8 cellular contexts compared by ENCODE assay signal in the genomic region with DNA sequence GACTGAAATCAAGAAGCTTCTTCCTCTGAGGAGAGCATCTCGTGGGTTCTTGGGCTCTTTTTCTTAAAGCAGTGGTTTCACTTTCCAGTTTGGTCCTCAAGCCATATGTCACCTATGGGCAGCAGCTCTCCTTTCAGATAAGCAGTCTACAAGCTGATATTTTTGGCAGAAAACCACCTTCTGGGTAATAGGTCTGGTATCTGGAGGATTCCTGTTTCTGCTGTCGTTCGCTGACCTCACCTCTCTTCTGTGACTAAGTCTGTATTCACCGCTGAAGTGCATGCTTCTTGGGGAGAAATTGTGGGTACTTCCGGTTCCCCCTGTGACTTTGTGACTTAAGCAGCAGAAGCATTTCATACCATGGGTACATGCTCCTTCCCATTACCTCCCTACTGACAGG.
DNase-seq lines count a peak whose midpoint lies in the region; ATAC-seq lines count a peak whose summit lies in the region.

No MANE protein-coding gene starts in this region.

- no peaks in the 10 kb centered on the region for H3K36me3 Mint-ChIP-seq in activated naive CD8-positive, alpha-beta T cell
- no peaks in the 10 kb centered on the region for H3K36me3 Mint-ChIP-seq in activated naive CD8-positive, alpha-beta T cell treated with anti-CD3 and anti-CD28 coated beads for 36 hours
- no peaks in the 10 kb centered on the region for H3K36me3 Mint-ChIP-seq in T-cell

- H3K4me2 ChIP-seq in mesenchymal stem cell (ENCODE audit: low read length, poor library complexity, severe bottlenecking) = peak overlapping the region; percentile 38

- H3K4me3 ChIP-seq in mesenchymal stem cell (ENCODE audit: insufficient read depth in 1 of 2, low read depth in 1 of 2, low read length in 2 of 2) = peak overlapping the region in 1 of 2 experiments; percentile 42

- no peak overlapping the region for H3K23ac ChIP-seq in mesenchymal stem cell (ENCODE audit: low read length in 2 of 2)

- intact Hi-C loops in sciatic nerve (cut with DNase I) = no loop called here

- no peaks in the 10 kb centered on the region for H3K27me3 Mint-ChIP-seq in activated naive CD8-positive, alpha-beta T cell
- H3K27me3 Mint-ChIP-seq in activated naive CD8-positive, alpha-beta T cell treated with anti-CD3 and anti-CD28 coated beads for 36 hours = peaks cover 4% of the 10 kb centered on the region
- peaks cover 0 to 4% of the 10 kb centered on the region in 2 donors for H3K27me3 Mint-ChIP-seq in T-cell

- ATAC-seq in HG03025 (IDR thresholded peaks at IDR 0.05; ENCODE audit: low FRiP score, unreplicated experiment) (peak; percentile 79), T-cell (replicated peaks in 1 of 4) (no peak), sciatic nerve (no peak)

- no peak overlapping the region for H2AK5ac ChIP-seq in mesenchymal stem cell (ENCODE audit: low read length, severe bottlenecking)

- no peak for DNase-seq in activated naive CD8-positive, alpha-beta T cell treated with anti-CD3 and anti-CD28 coated beads for 36 hours
- DNase-seq in T-cell (peak in 1 of 34 experiments; percentile 0), mesenchymal stem cell (peak; percentile 44), NCI-H1417 treated with DMSO at 0.1 percent for 48 hours (lab: John Stamatoyannopoulos, UW) (no peak), HuH-7.5 (ENCODE audit: low spot score) (no peak), sciatic nerve (ENCODE audit: low spot score) (no peak)

- no peaks in the 10 kb centered on the region for H3K4me1 ChIP-seq in mesenchymal stem cell (ENCODE audit: control insufficient read depth, insufficient read depth, low read depth, low read length)

- no peak overlapping the region for H2BK15ac ChIP-seq in mesenchymal stem cell (ENCODE audit: low read depth, poor library complexity, severe bottlenecking)

- peak overlapping the region; percentile 16 for H3K9ac ChIP-seq in mesenchymal stem cell (ENCODE audit: low read length)

- H3K27ac ChIP-seq in mesenchymal stem cell (ENCODE audit: low read length, poor library complexity, severe bottlenecking) = peak overlapping the region; percentile 57

- H3K79me1 ChIP-seq in mesenchymal stem cell (replicated peaks; ENCODE audit: low read length, poor library complexity, severe bottlenecking) = no peaks in the 10 kb centered on the region

- CTCF ChIA-PET in T-cell (lab: Charles Lee) = no interaction called here

- H4K8ac ChIP-seq in mesenchymal stem cell (ENCODE audit: low read length) = peak overlapping the region; percentile 41

- no peaks in the 10 kb centered on the region for H3K9me3 ChIP-seq in mesenchymal stem cell (ENCODE audit: control insufficient read depth, low read length)

- H3K14ac ChIP-seq in mesenchymal stem cell (ENCODE audit: low read length in 2 of 2) = no peak overlapping the region

- no peaks in the 10 kb centered on the region for H3K9me3 Mint-ChIP-seq in activated naive CD8-positive, alpha-beta T cell (ENCODE audit: low read depth)
- no peaks in the 10 kb centered on the region for H3K9me3 Mint-ChIP-seq in activated naive CD8-positive, alpha-beta T cell treated with anti-CD3 and anti-CD28 coated beads for 36 hours
- no peaks in the 10 kb centered on the region for H3K9me3 Mint-ChIP-seq in T-cell

- peak overlapping the region; percentile 37 to 54 for H2BK12ac ChIP-seq in mesenchymal stem cell (ENCODE audit: low read length in 2 of 2)

- no peak overlapping the region for H2BK120ac ChIP-seq in mesenchymal stem cell (ENCODE audit: low read depth, low read length)

- peak overlapping the region; percentile 6 for H2AFZ ChIP-seq in mesenchymal stem cell (ENCODE audit: low read depth, low read length)

- no peak overlapping the region for H3K4ac ChIP-seq in mesenchymal stem cell (ENCODE audit: low read depth in 1 of 2, low read length in 2 of 2)

- H4K91ac ChIP-seq in mesenchymal stem cell (ENCODE audit: low read length) = no peak overlapping the region

- H3K27me3 ChIP-seq in mesenchymal stem cell (ENCODE audit: control insufficient read depth in 1 of 2, insufficient read depth in 1 of 2, low read length in 2 of 2) = no peaks in the 10 kb centered on the region

- WGBS in mesenchymal stem cell = 21% methylated on average over 4 of the region's 5 CpGs

- no peak overlapping the region for H2BK5ac ChIP-seq in mesenchymal stem cell (ENCODE audit: low read depth, low read length, poor library complexity, severe bottlenecking)

- H3K27ac Mint-ChIP-seq in activated naive CD8-positive, alpha-beta T cell = no peak overlapping the region
- no peak overlapping the region for H3K27ac Mint-ChIP-seq in activated naive CD8-positive, alpha-beta T cell treated with anti-CD3 and anti-CD28 coated beads for 36 hours
- no peak overlapping the region for H3K27ac Mint-ChIP-seq in T-cell

- peaks cover 10% of the 10 kb centered on the region for H3K4me1 Mint-ChIP-seq in activated naive CD8-positive, alpha-beta T cell (ENCODE audit: low read depth)
- H3K4me1 Mint-ChIP-seq in activated naive CD8-positive, alpha-beta T cell treated with anti-CD3 and anti-CD28 coated beads for 36 hours = peaks cover 8% of the 10 kb centered on the region
- H3K4me1 Mint-ChIP-seq in T-cell = peaks cover 6 to 13% (median 7%) of the 10 kb centered on the region in 3 donors

- POLR2A ChIA-PET in T-cell (lab: Charles Lee) = interaction anchor here in 1 of 2 donors (0.6 kb wide), 1 partner anchor 37 kb away, joined by 5 read pairs; no protein-coding TSS in a partner anchor

- no peaks in the 10 kb centered on the region for H3K36me3 ChIP-seq in mesenchymal stem cell (ENCODE audit: control insufficient read depth in 1 of 2, insufficient read depth in 2 of 2, low read depth in 1 of 2, low read length in 2 of 2)

- no peak overlapping the region for H3K18ac ChIP-seq in mesenchymal stem cell (ENCODE audit: low read depth in 1 of 2, low read length in 2 of 2)

- peak overlapping the region; percentile 69 for H3K4me3 Mint-ChIP-seq in activated naive CD8-positive, alpha-beta T cell
- no peak overlapping the region for H3K4me3 Mint-ChIP-seq in activated naive CD8-positive, alpha-beta T cell treated with anti-CD3 and anti-CD28 coated beads for 36 hours
- peak overlapping the region; percentile 10 to 49 (median 40) for H3K4me3 Mint-ChIP-seq in T-cell
